ENCODE assay signal across 15 cellular contexts in genomic region chr18:36294031-36294430, GRCh38. TPM values are rescaled to one million over a fixed set of nuclear protein-coding genes. Genes with fewer than 3 reads are reported as not detected.
A peak's percentile ranks its signal among the peaks of the same experiment; 100 is the strongest.
DNase-seq lines count a peak whose midpoint lies in the region; FAIRE-seq and TF ChIP-seq lines count a peak whose summit lies in the region.
"Had no signal": no experiment of that assay in that cellular context is flagged by ENCODE, and none has a peak within 500 bp of the region (broad histone marks: within the 10 kb centered on the region; RNA-seq: fewer than 3 reads in every experiment).

No MANE protein-coding gene starts in this region.

- no peaks in the 10 kb centered on the region for H3K9me1 ChIP-seq in keratinocyte (ENCODE audit: control insufficient read depth, extremely low read depth, insufficient read depth, low read length)

- H3K79me2 ChIP-seq in astrocyte (ENCODE audit: insufficient read depth, low read length) (peaks cover under 1% of the 10 kb centered on the region), keratinocyte (ENCODE audit: control insufficient read depth, insufficient read depth, low read length) (no peaks in the 10 kb centered on the region)

- no peak overlapping the region for H3K4me3 Mint-ChIP-seq in astrocyte (ENCODE audit: unreplicated experiment)

- H3K4me1 ChIP-seq in astrocyte (ENCODE audit: insufficient read depth, low read length), result peaks cover 8% of the 10 kb centered on the region
- peaks cover 3% of the 10 kb centered on the region for H3K4me1 ChIP-seq in keratinocyte (ENCODE audit: control insufficient read depth, extremely low read depth, insufficient read depth, low read length)
- H3K4me1 ChIP-seq: A549, Caco-2, HAP-1 had no signal

- H2AFZ ChIP-seq in astrocyte (ENCODE audit: low read depth, low read length) (no peak overlapping the region), keratinocyte (ENCODE audit: control insufficient read depth, low read length) (no peak overlapping the region)

- H3K27me3 ChIP-seq in astrocyte (ENCODE audit: insufficient read depth, low read length) (no peaks in the 10 kb centered on the region), keratinocyte (ENCODE audit: control insufficient read depth, extremely low read depth, insufficient read depth, low read length) (no peaks in the 10 kb centered on the region)

- no peaks in the 10 kb centered on the region for H3K9me3 ChIP-seq in astrocyte (ENCODE audit: insufficient read depth, low read depth, low read length)
- H3K9me3 ChIP-seq in keratinocyte (ENCODE audit: control insufficient read depth, low read depth, low read length), result peaks cover 2% of the 10 kb centered on the region
- H3K9me3 ChIP-seq: Caco-2, HAP-1 had no signal

- dilution Hi-C loops in keratinocyte (cut with MboI; ENCODE audit: extremely low pct_ligation_motif_present, low sequenced_read_pairs), result no loop called here

- FAIRE-seq in astrocyte (lab: Jason Lieb, UNC) (peak; percentile 5), keratinocyte (lab: Jason Lieb, UNC) (peak; percentile 43), GM19239 (lab: Jason Lieb, UNC) (no peak)
- FAIRE-seq: A549 had no signal

- H4K20me1 ChIP-seq in astrocyte (ENCODE audit: insufficient read depth, low read length) (peaks cover 2% of the 10 kb centered on the region), keratinocyte (ENCODE audit: control insufficient read depth, extremely low read depth, insufficient read depth, low read length) (no peaks in the 10 kb centered on the region)

- H3K4me3 ChIP-seq in astrocyte (ENCODE audit: insufficient read depth, low read depth, low read length) (no peak overlapping the region), keratinocyte (ENCODE audit: control insufficient read depth in 2 of 3, extremely low read depth in 1 of 3, insufficient read depth in 2 of 3, low read depth in 1 of 3, low read length in 3 of 3) (no peak overlapping the region)
- H3K4me3 ChIP-seq: A549, HAP-1 had no signal

- peaks cover 3% of the 10 kb centered on the region for H3K27me3 Mint-ChIP-seq in astrocyte (ENCODE audit: low read depth, unreplicated experiment)

- TF ChIP-seq CTCF in astrocyte (IDR thresholded peaks at IDR 0.05; ENCODE audit: insufficient read depth, low read depth, low read length), result no peak
- TF ChIP-seq CTCF in keratinocyte (optimal IDR thresholded peaks at IDR 0.05 in 1 of 3, IDR thresholded peaks at IDR 0.05 in 1 of 3, conservative IDR thresholded peaks at IDR 0.05 in 1 of 3; ENCODE audit: extremely low read depth in 1 of 3, insufficient read depth in 2 of 3, low read length in 3 of 3), result no peak

- no peak overlapping the region for H3K27ac Mint-ChIP-seq in astrocyte (ENCODE audit: unreplicated experiment)

- H3K9me3 Mint-ChIP-seq in astrocyte (ENCODE audit: unreplicated experiment), result no peaks in the 10 kb centered on the region

- DNase-seq in AG20443 (ENCODE audit: low spot score), result peak; percentile 44
- peak; percentile 57 for DNase-seq in HCEC 1CT
- DNase-seq in astrocyte (ENCODE audit: low read depth), result peak; percentile 53
- no peak for DNase-seq in keratinocyte (ENCODE audit: low read depth, low spot score)
- no peak for DNase-seq in T1000 (lab: John Stamatoyannopoulos, UW)
- no peak for DNase-seq in GM19239 (ENCODE audit: insufficient read length, low spot score)
- no peak for DNase-seq in NK-92 treated with Interleukin-12 subunit alpha and Interleukin-12 subunit beta, amount 100 ng/mL, for 24 hours (lab: John Stamatoyannopoulos, UW)
- DNase-seq: Caco-2, NCI-H1092, NCI-H1694, RPMI8226, SIG-M5 had no signal

- H3K4me1 Mint-ChIP-seq in astrocyte (ENCODE audit: low read depth, unreplicated experiment), result no peaks in the 10 kb centered on the region

- H3K27ac ChIP-seq in astrocyte (ENCODE audit: low read depth, low read length) (peak overlapping the region; percentile 3), keratinocyte (ENCODE audit: control insufficient read depth, insufficient read depth, low read length) (no peak overlapping the region)
- H3K27ac ChIP-seq: A549, KMS-11 had no signal

- no peaks in the 10 kb centered on the region for H3K36me3 Mint-ChIP-seq in astrocyte (ENCODE audit: low read depth, unreplicated experiment)

- H3K9ac ChIP-seq in astrocyte (ENCODE audit: low read length) (no peak overlapping the region), keratinocyte (ENCODE audit: control insufficient read depth, extremely low read depth, insufficient read depth, low read length) (no peak overlapping the region)
- H3K9ac ChIP-seq: KMS-11 had no signal

- H3K36me3 ChIP-seq in astrocyte (ENCODE audit: insufficient read depth, low read length) (no peaks in the 10 kb centered on the region), keratinocyte (ENCODE audit: control insufficient read depth in 2 of 2, extremely low read depth in 1 of 2, insufficient read depth in 2 of 2, low read length in 2 of 2) (no peaks in the 10 kb centered on the region)
- H3K36me3 ChIP-seq: HAP-1 had no signal

- peak overlapping the region; percentile 17 for H3K4me2 ChIP-seq in astrocyte (ENCODE audit: low read length)
- H3K4me2 ChIP-seq in keratinocyte (ENCODE audit: control insufficient read depth, extremely low read depth, insufficient read depth, low read depth, low read length), result no peak overlapping the region
- H3K4me2 ChIP-seq: A549, KMS-11 had no signal

RNA-seq across cellular contexts. Expression of gene FHOD3, which starts 3.5 kb away (rescaled TPM):
- total RNA-seq in astrocyte, result 5.9 and 6.1 TPM in 2 replicates
- polyA plus RNA-seq in keratinocyte, result 6.9 to 13.1 TPM (median 7.7 TPM) in 3 replicates
- polyA plus RNA-seq in keratinocyte (2011; ENCODE audit: low read depth), result 2.0 TPM
- 7.4 and 7.7 TPM in 2 replicates for polyA plus RNA-seq in keratinocyte (2011; cell fraction: cytosol; rRNA removed)
- 19.6 and 21.9 TPM in 2 replicates for polyA plus RNA-seq in keratinocyte (2011; cell fraction: nucleus; rRNA removed)
- 1.7 and 10.2 TPM in 2 replicates for polyA plus RNA-seq in keratinocyte (2012; ENCODE audit: low replicate concordance)
- 6.4 to 13.6 TPM (median 8.6 TPM) in 3 replicates for polyA minus RNA-seq in keratinocyte
- 4.6 TPM for polyA minus RNA-seq in keratinocyte (2011; cell fraction: cytosol; rRNA and poly(A)+ RNA removed)
- 12.5 and 22.2 TPM in 2 replicates for polyA minus RNA-seq in keratinocyte (2011; cell fraction: nucleus; rRNA and poly(A)+ RNA removed)
- total RNA-seq: Caco-2 had no signal

Comparison
In these comparisons a context has a peak if more than half of its experiments do, and no peak if none do; other contexts are left out.
1. DNase-seq: peak in AG20443 (single experiment), HCEC 1CT (single experiment) and astrocyte (single experiment); none in keratinocyte (single experiment), T1000 (single experiment), GM19239 (single experiment) and NK-92 treated with Interleukin-12 subunit alpha and Interleukin-12 subunit beta, amount 100 ng/mL, for 24 hours (single experiment).